1 cellular context compared by ENCODE assay signal in genomic region chr7:26233902-26234511, GRCh38.
TF ChIP-seq lines count a peak whose summit lies in the region.

No MANE protein-coding gene starts in this region.

TF ChIP-seq in K562, 482 proteins besides CTCF, POLR2A, EP300 and RAD21 (continued from another document and continues in another):
- TF ChIP-seq U2AF1 (optimal IDR thresholded peaks at IDR 0.05; ENCODE audit: low read depth, low read length) (no peak), FOXA1 (IDR thresholded peaks at IDR 0.05; ENCODE audit: borderline replicate concordance) (no peak), PHF20 (IDR thresholded peaks at IDR 0.05; ENCODE audit: partially characterized antibody) (no peak), PHF21A (IDR thresholded peaks at IDR 0.05; ENCODE audit: borderline replicate concordance, low read depth) (no peak), POLR2G (IDR thresholded peaks at IDR 0.05; ENCODE audit: low read depth, low read length) (no peak), TAF9B (IDR thresholded peaks at IDR 0.05; ENCODE audit: partially characterized antibody) (peak; percentile 67), CSDE1 (IDR thresholded peaks at IDR 0.05) (no peak), MBD1 (CRISPR knock-in tag; IDR thresholded peaks at IDR 0.05) (no peak), SAFB2 (IDR thresholded peaks at IDR 0.05; ENCODE audit: borderline replicate concordance, low read depth, low read length, severe bottlenecking) (no peak), ETV5 (CRISPR knock-in tag; IDR thresholded peaks at IDR 0.05; ENCODE audit: low read depth) (peak; percentile 73; the same call in 1 of the 2 replicates), NR0B1 (IDR thresholded peaks at IDR 0.05; ENCODE audit: partially characterized antibody) (no peak), NUFIP1 (IDR thresholded peaks at IDR 0.05; ENCODE audit: partially characterized antibody) (no peak), HOXB6 (CRISPR knock-in tag; IDR thresholded peaks at IDR 0.05; ENCODE audit: borderline replicate concordance) (no peak), LARP7 (IDR thresholded peaks at IDR 0.05) (peak; percentile 80), ATF3 (IDR thresholded peaks at IDR 0.05) (no peak), ATF3 (CRISPR knock-in tag; conservative IDR thresholded peaks at IDR 0.05) (no peak), ZNF830 (CRISPR knock-in tag; IDR thresholded peaks at IDR 0.05) (peak; percentile 86; the same call in 1 of the 2 replicates), SUPT5H (IDR thresholded peaks at IDR 0.05) (0 out of 2 replicates have a peak, but pooled peaks have one; percentile 36), SAP30 (IDR thresholded peaks at IDR 0.05; ENCODE audit: borderline replicate concordance, insufficient read depth, low read depth, low read length, poor library complexity, severe bottlenecking) (no peak), ZNF512 (tag; IDR thresholded peaks at IDR 0.05) (no peak), CHAMP1 (IDR thresholded peaks at IDR 0.05) (peak; percentile 67; the same call in 1 of the 2 replicates), ZNF431 (CRISPR knock-in tag; IDR thresholded peaks at IDR 0.05) (no peak), MAZ (CRISPR knock-in tag; conservative IDR thresholded peaks at IDR 0.05 in 1 of 2, IDR thresholded peaks at IDR 0.05 in 1 of 2) (peak; percentile 76 to 84), ZBTB1 (CRISPR knock-in tag; IDR thresholded peaks at IDR 0.05; ENCODE audit: borderline replicate concordance, low read depth) (no peak), ZBED1 (IDR thresholded peaks at IDR 0.05) (no peak), THRB (CRISPR knock-in tag; conservative IDR thresholded peaks at IDR 0.05) (no peak; the same call in 1 of the 2 replicates), POLR2AphosphoS5 (IDR thresholded peaks at IDR 0.05; ENCODE audit: control insufficient read depth, insufficient read depth, low read depth, low read length) (no peak), PRPF4 (IDR thresholded peaks at IDR 0.05; ENCODE audit: insufficient read depth, low read depth, low read length, poor library complexity, severe bottlenecking) (no peak), IRF2 (CRISPR knock-in tag; IDR thresholded peaks at IDR 0.05) (no peak), ZNF347 (CRISPR knock-in tag; IDR thresholded peaks at IDR 0.05; ENCODE audit: low read depth) (no peak), RERE (CRISPR knock-in tag; IDR thresholded peaks at IDR 0.05; ENCODE audit: borderline replicate concordance) (no peak), ZNF318 (IDR thresholded peaks at IDR 0.05; ENCODE audit: borderline replicate concordance in 1 of 2, low read depth in 1 of 2) (peak in 1 of 2 experiments; percentile 45; a peak in 1 of 4 replicates), SRSF1 (IDR thresholded peaks at IDR 0.05; ENCODE audit: low read depth, low read length) (no peak), CREBBP (IDR thresholded peaks at IDR 0.05; ENCODE audit: low read depth, low read length) (no peak), MED1 (CRISPR knock-in tag; IDR thresholded peaks at IDR 0.05; ENCODE audit: borderline replicate concordance) (no peak), ARID2 (IDR thresholded peaks at IDR 0.05) (no peak)
